Comparison of ENCODE assay signal across 35 cellular contexts in the genomic region with DNA sequence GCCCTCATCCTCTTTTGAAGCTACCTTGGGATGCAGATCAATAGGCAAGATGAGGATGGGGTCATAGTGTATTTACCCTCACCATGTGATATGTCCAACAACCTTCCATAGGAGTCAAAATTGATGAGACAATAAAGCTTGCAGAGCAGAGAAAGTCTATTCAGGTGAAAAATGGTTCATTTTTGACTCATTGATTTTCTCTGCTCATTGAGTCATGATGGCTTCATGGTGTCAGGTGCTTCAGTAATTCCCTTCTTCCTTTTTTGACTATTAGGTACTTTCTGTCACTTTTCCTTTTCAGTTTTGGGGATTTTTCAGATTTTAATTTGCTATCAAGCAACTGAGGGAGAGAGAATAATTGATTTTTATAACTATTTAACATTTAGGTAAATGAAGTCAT. TPM values are rescaled to one million over a fixed set of nuclear protein-coding genes. Genes with fewer than 3 reads are reported as not detected.
"Had no signal": no experiment of that assay in that cellular context is flagged by ENCODE, and none has a peak within 500 bp of the region (broad histone marks: within the 10 kb centered on the region; RNA-seq: fewer than 3 reads in every experiment).

No MANE protein-coding gene starts in this region.

- H3K36me3 ChIP-seq: esophagus muscularis mucosa, heart right ventricle, lower lobe of right lung, sigmoid colon, transverse colon had no signal

- H3K4me3 Mint-ChIP-seq: central memory CD8-positive, alpha-beta T cell; dendritic cell treated with granulocyte-macrophage colony-stimulating factor and Interleukin-4, amounts not matched to agents 40 ng/mL and 50 ng/mL, for 4 days; naive thymus-derived CD8-positive, alpha-beta T cell; neural crest cell; stimulated activated naive B cell treated with anti-CD40 and anti-IgM and Interleukin-4, amounts not matched to agents 10 μg/mL and 1 μg/mL and 100 μg/mL, for 72 hours; T-helper 1 cell treated with Interleukin-12 subunit alpha and Interleukin-12 subunit beta and Interleukin-4 antibody, amounts not matched to agents 30 μg/mL and 1 μg/mL, for 36 hours had no signal

- H3K79me2 ChIP-seq: parathyroid adenoma had no signal

- H3K27me3 Mint-ChIP-seq: central memory CD8-positive, alpha-beta T cell; dendritic cell treated with granulocyte-macrophage colony-stimulating factor and Interleukin-4, amounts not matched to agents 40 ng/mL and 50 ng/mL, for 4 days had no signal

- H3K27ac ChIP-seq: esophagus muscularis mucosa, heart right ventricle, lower lobe of right lung, parathyroid adenoma, psoas muscle, sigmoid colon, testis, transverse colon, VCaP had no signal

- H3K4me3 ChIP-seq: esophagus muscularis mucosa, heart right ventricle, lower lobe of right lung, psoas muscle, sigmoid colon, testis, transverse colon had no signal

- H3K9me3 ChIP-seq: esophagus muscularis mucosa, heart right ventricle, lower lobe of right lung, psoas muscle, sigmoid colon, SK-N-SH, testis, transverse colon had no signal

- DNase-seq: activated CD4-positive, alpha-beta T cell treated with anti-CD3 and anti-CD28 coated beads, Interleukin-2, amount 50 U/mL, for 1 hour; activated CD8-positive, alpha-beta memory T cell treated with anti-CD3 and anti-CD28 coated beads, Interleukin-2, amount 50 U/mL, for 4 hours; activated gamma-delta T cell treated with Interleukin-2 at 50 U/mL for 16 hours; anterior cingulate cortex; foreskin melanocyte; heart right ventricle; kidney glomerular epithelial cell; lower lobe of right lung; mesenchymal stem cell; naive thymus-derived CD8-positive, alpha-beta T cell; occipital lobe; psoas muscle; sigmoid colon; SK-N-SH; small intestine; stimulated activated CD4-positive, alpha-beta T cell treated with anti-CD3 and anti-CD28 coated beads, Interleukin-1b, Interleukin-23, amount 100 ng/mL, for 48 hours; stimulated activated CD4-positive, alpha-beta T cell treated with anti-CD3 and anti-CD28 coated beads, Interleukin-4, amount 100 ng/mL, for 4 hours; stimulated activated CD8-positive, alpha-beta memory T cell treated with anti-CD3 and anti-CD28 coated beads, Interleukin-4, amount 100 ng/mL, for 48 hours; stimulated activated naive B cell treated with anti-CD40 and anti-IgM and Interleukin-4, amounts not matched to agents 10 μg/mL and 1 μg/mL and 100 μg/mL, for 72 hours; SW 1271; T-helper 9 cell; testis; transverse colon had no signal

- H3K36me3 Mint-ChIP-seq: naive thymus-derived CD8-positive, alpha-beta T cell; stimulated activated naive B cell treated with anti-CD40 and anti-IgM and Interleukin-4, amounts not matched to agents 10 μg/mL and 1 μg/mL and 100 μg/mL, for 72 hours had no signal

- H3K9me3 Mint-ChIP-seq: central memory CD8-positive, alpha-beta T cell; dendritic cell treated with granulocyte-macrophage colony-stimulating factor and Interleukin-4, amounts not matched to agents 40 ng/mL and 50 ng/mL, for 4 days; neural crest cell; stimulated activated naive B cell treated with anti-CD40 and anti-IgM and Interleukin-4, amounts not matched to agents 10 μg/mL and 1 μg/mL and 100 μg/mL, for 72 hours; T-helper 1 cell treated with Interleukin-12 subunit alpha and Interleukin-12 subunit beta and Interleukin-4 antibody, amounts not matched to agents 30 μg/mL and 1 μg/mL, for 36 hours had no signal

- H3K27ac Mint-ChIP-seq: dendritic cell treated with granulocyte-macrophage colony-stimulating factor and Interleukin-4, amounts not matched to agents 40 ng/mL and 50 ng/mL, for 4 days; naive thymus-derived CD8-positive, alpha-beta T cell; stimulated activated naive B cell treated with anti-CD40 and anti-IgM and Interleukin-4, amounts not matched to agents 10 μg/mL and 1 μg/mL and 100 μg/mL, for 72 hours; T-helper 1 cell treated with Interleukin-12 subunit alpha and Interleukin-12 subunit beta and Interleukin-4 antibody, amounts not matched to agents 30 μg/mL and 1 μg/mL, for 36 hours had no signal

- ATAC-seq: heart right ventricle; left lobe of liver; lower lobe of right lung; naive thymus-derived CD8-positive, alpha-beta T cell; psoas muscle had no signal

- H3K9ac ChIP-seq: parathyroid adenoma, SK-N-SH had no signal

- H3K4me2 ChIP-seq: SK-N-SH had no signal

- H3K4me1 ChIP-seq: esophagus muscularis mucosa, heart right ventricle, lower lobe of right lung, parathyroid adenoma, psoas muscle, sigmoid colon, testis, transverse colon had no signal

- H3K4me1 Mint-ChIP-seq: neural crest cell; stimulated activated naive B cell treated with anti-CD40 and anti-IgM and Interleukin-4, amounts not matched to agents 10 μg/mL and 1 μg/mL and 100 μg/mL, for 72 hours had no signal

- H3K9me2 ChIP-seq: SK-N-SH had no signal

- H3K27me3 ChIP-seq: esophagus muscularis mucosa, sigmoid colon, testis, transverse colon had no signal

- H2AFZ ChIP-seq: parathyroid adenoma had no signal

RNA-seq across cellular contexts. Expression of gene IL2, which starts 55.9 kb away (rescaled TPM):
- total RNA-seq: bronchial epithelial cell; esophagus muscularis mucosa; glomerular endothelial cell; heart right ventricle; lower lobe of right lung; naive thymus-derived CD8-positive, alpha-beta T cell; neural crest cell; occipital lobe; psoas muscle; sigmoid colon; testis; transverse colon; urinary bladder had no signal
- polyA plus RNA-seq: adipose tissue; heart right ventricle; naive thymus-derived CD8-positive, alpha-beta T cell; psoas muscle; SK-N-SH; urinary bladder had no signal
